In the genomic region with DNA sequence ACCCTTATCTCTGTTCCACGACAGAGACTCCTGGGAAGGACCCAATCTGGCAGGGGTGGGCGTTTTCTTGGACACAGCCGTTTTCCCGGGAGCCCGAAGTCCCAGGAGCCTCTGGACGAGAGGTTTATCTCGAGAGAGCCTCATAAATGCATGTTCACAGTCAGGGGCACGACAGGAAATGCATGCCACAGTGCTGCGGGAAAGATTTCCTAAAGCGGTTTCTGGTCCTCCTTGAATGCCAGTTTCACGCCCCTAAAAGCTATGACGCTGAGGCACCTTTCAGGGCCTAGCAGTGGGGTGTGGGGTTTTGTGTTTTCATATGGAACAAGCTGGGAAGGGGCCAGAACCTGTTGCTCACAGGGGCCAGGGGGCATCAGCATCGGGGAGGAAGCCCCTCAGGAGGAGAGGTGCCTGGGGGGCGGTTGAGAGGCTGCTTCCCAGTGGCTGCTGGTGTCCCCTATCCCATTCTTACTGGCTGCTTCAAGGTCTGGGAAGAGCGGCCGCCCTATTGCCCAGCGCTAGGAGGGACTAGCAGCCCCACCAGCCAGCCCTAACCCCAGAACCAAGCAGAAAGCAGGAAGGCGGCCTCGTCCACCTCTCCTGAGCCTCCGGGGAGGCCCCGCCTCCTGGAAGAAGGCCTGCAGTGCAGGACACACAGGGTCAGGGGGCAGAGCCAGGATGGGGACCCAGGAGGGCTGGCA, we compare ENCODE assay signal across 17 cellular contexts.
DNase-seq lines count a peak whose midpoint lies in the region; ATAC-seq and TF ChIP-seq lines count a peak whose summit lies in the region.
"Had no signal": no experiment of that assay in that cellular context is flagged by ENCODE, and none has a peak within 500 bp of the region (broad histone marks: within the 10 kb centered on the region; RNA-seq: fewer than 3 reads in every experiment).

No MANE protein-coding gene starts in this region.

- H3K9ac ChIP-seq in BLaER1 treated with 17β-estradiol and CSF1 and Interleukin-3, amounts not matched to agents 10 nM and 100 nM, result peak overlapping the region in 10 of 11 experiments; percentile 6 to 67 (median 40); a peak in 16 of 22 replicates
- peak overlapping the region; percentile 55 for H3K9ac ChIP-seq in HUES6 (ENCODE audit: low read length)
- no peak overlapping the region for H3K9ac ChIP-seq in mesenchymal stem cell (ENCODE audit: low read length)

- peak overlapping the region; percentile 78 to 98 (median 93) for H3K4me2 ChIP-seq in BLaER1 treated with 17β-estradiol and CSF1 and Interleukin-3, amounts not matched to agents 10 nM and 100 nM
- H3K4me2 ChIP-seq in mesenchymal stem cell (ENCODE audit: low read length, poor library complexity, severe bottlenecking), result no peak overlapping the region

- no peaks in the 10 kb centered on the region for H3K9me3 ChIP-seq in BLaER1 treated with 17β-estradiol and CSF1 and Interleukin-3, amounts not matched to agents 10 nM and 100 nM (replicated peaks in 1 of 11)
- H3K9me3 ChIP-seq in HUES6 (ENCODE audit: control insufficient read depth, insufficient read depth, low read depth, low read length) (no peaks in the 10 kb centered on the region), body of pancreas (no peaks in the 10 kb centered on the region), mesenchymal stem cell (ENCODE audit: control insufficient read depth, low read length) (no peaks in the 10 kb centered on the region)
- H3K9me3 ChIP-seq: mucosa of descending colon, SJSA1, testis had no signal

- H2BK12ac ChIP-seq in mesenchymal stem cell (ENCODE audit: low read length in 2 of 2), result peak overlapping the region; percentile 11 to 65

- peak overlapping the region in 5 of 10 experiments; percentile 2 to 42 (median 10); a peak in 4 of 20 replicates for H3K4me3 ChIP-seq in BLaER1 treated with 17β-estradiol and CSF1 and Interleukin-3, amounts not matched to agents 10 nM and 100 nM
- H3K4me3 ChIP-seq in HUES6 (ENCODE audit: low read depth, low read length) (no peak overlapping the region), body of pancreas (no peak overlapping the region), mesenchymal stem cell (ENCODE audit: insufficient read depth in 1 of 2, low read depth in 1 of 2, low read length in 2 of 2) (no peak overlapping the region)
- H3K4me3 ChIP-seq: dorsolateral prefrontal cortex, mucosa of descending colon, SJSA1, testis had no signal

- H3K79me1 ChIP-seq in mesenchymal stem cell (replicated peaks; ENCODE audit: low read length, poor library complexity, severe bottlenecking), result peaks cover 24% of the 10 kb centered on the region

- ATAC-seq in body of pancreas, result no peak
- ATAC-seq in HG03025 (IDR thresholded peaks at IDR 0.05; ENCODE audit: low FRiP score, unreplicated experiment), result no peak
- ATAC-seq in HG03196 (IDR thresholded peaks at IDR 0.05; ENCODE audit: unreplicated experiment), result no peak
- ATAC-seq in HG03571 (IDR thresholded peaks at IDR 0.05; ENCODE audit: unreplicated experiment), result no peak
- ATAC-seq: mucosa of descending colon had no signal

- H3K18ac ChIP-seq in mesenchymal stem cell (ENCODE audit: low read depth in 1 of 2, low read length in 2 of 2), result peak overlapping the region; percentile 56 to 65

- peak overlapping the region; percentile 53 for H2AK5ac ChIP-seq in mesenchymal stem cell (ENCODE audit: low read length, severe bottlenecking)

- peaks cover 0 to 27% (median 0%) of the 10 kb centered on the region in 11 experiments; a peak in 7 of 22 replicates for H3K36me3 ChIP-seq in BLaER1 treated with 17β-estradiol and CSF1 and Interleukin-3, amounts not matched to agents 10 nM and 100 nM
- H3K36me3 ChIP-seq in HUES6 (ENCODE audit: control insufficient read depth, insufficient read depth, low read length) (peaks cover 16% of the 10 kb centered on the region; the same call in 1 of the 2 replicates), body of pancreas (replicated peaks in 1 of 2; ENCODE audit: insufficient read depth in 1 of 2, low read depth in 2 of 2) (peaks cover 0 to 6% of the 10 kb centered on the region in 2 donors), mesenchymal stem cell (ENCODE audit: control insufficient read depth in 1 of 2, insufficient read depth in 2 of 2, low read depth in 1 of 2, low read length in 2 of 2) (peaks cover 42 to 71% of the 10 kb centered on the region in 2 experiments)

- peak overlapping the region; percentile 45 for H2BK15ac ChIP-seq in mesenchymal stem cell (ENCODE audit: low read depth, poor library complexity, severe bottlenecking)

- DNase-seq in body of pancreas (peak in 2 of 4 donors; percentile 28 to 59), mesenchymal stem cell (peak; percentile 36), NCI-H345 (lab: John Stamatoyannopoulos, UW) (no peak)
- DNase-seq: activated CD4-positive, alpha-beta T cell treated with anti-CD3 and anti-CD28 coated beads, Interleukin-2, amount 50 U/mL, for 4 hours; AML-193; DMS53; dorsolateral prefrontal cortex; mucosa of descending colon; NCI-H1105; NCI-H2227 treated with DMSO at 0.1 percent for 48 hours; testis had no signal

- no peak overlapping the region for H2AFZ ChIP-seq in mesenchymal stem cell (ENCODE audit: low read depth, low read length)

- TF ChIP-seq POLR2A in body of pancreas (IDR thresholded peaks at IDR 0.05), result no peak

- WGBS in body of pancreas, 2 donors, result 50 to 76% methylated on average over 10 to 21 of the region's 21 CpGs
- 44% methylated on average over 21 of the region's 21 CpGs for WGBS in mesenchymal stem cell

- H3K4ac ChIP-seq in mesenchymal stem cell (ENCODE audit: low read depth in 1 of 2, low read length in 2 of 2), result peak overlapping the region in 1 of 2 experiments; percentile 66

- H4K20me1 ChIP-seq in BLaER1 treated with 17β-estradiol and CSF1 and Interleukin-3, amounts not matched to agents 10 nM and 100 nM, result peaks cover 90 to 100% (median 98%) of the 10 kb centered on the region in 11 experiments

- no peak overlapping the region for H2BK5ac ChIP-seq in mesenchymal stem cell (ENCODE audit: low read depth, low read length, poor library complexity, severe bottlenecking)

- peaks cover 0 to 14% (median 0%) of the 10 kb centered on the region in 11 experiments; a peak in 3 of 22 replicates for H3K27me3 ChIP-seq in BLaER1 treated with 17β-estradiol and CSF1 and Interleukin-3, amounts not matched to agents 10 nM and 100 nM
- no peaks in the 10 kb centered on the region for H3K27me3 ChIP-seq in HUES6 (ENCODE audit: control insufficient read depth, insufficient read depth, low read length)
- no peaks in the 10 kb centered on the region for H3K27me3 ChIP-seq in body of pancreas
- no peaks in the 10 kb centered on the region for H3K27me3 ChIP-seq in mesenchymal stem cell (ENCODE audit: control insufficient read depth in 1 of 2, insufficient read depth in 1 of 2, low read length in 2 of 2)
- H3K27me3 ChIP-seq: dorsolateral prefrontal cortex, SJSA1, testis had no signal

- TF ChIP-seq CTCF in body of pancreas (IDR thresholded peaks at IDR 0.05), result no peak

- no peak overlapping the region for H2BK120ac ChIP-seq in mesenchymal stem cell (ENCODE audit: low read depth, low read length)

- H3K14ac ChIP-seq in mesenchymal stem cell (ENCODE audit: low read length in 2 of 2), result no peak overlapping the region

- no peak overlapping the region for H3K23ac ChIP-seq in mesenchymal stem cell (ENCODE audit: low read length in 2 of 2)

- intact Hi-C loops in body of pancreas (cut with DNase I), result no loop called here

- H4K8ac ChIP-seq in mesenchymal stem cell (ENCODE audit: low read length), result peak overlapping the region; percentile 59

- peak overlapping the region in 9 of 11 experiments; percentile 1 to 74 (median 54); a peak in 17 of 22 replicates for H3K27ac ChIP-seq in BLaER1 treated with 17β-estradiol and CSF1 and Interleukin-3, amounts not matched to agents 10 nM and 100 nM
- peak overlapping the region; percentile 89 for H3K27ac ChIP-seq in HUES6 (ENCODE audit: low read depth, low read length)
- H3K27ac ChIP-seq in body of pancreas, result peak overlapping the region; percentile 69 to 87 (median 84)
- H3K27ac ChIP-seq in mesenchymal stem cell (ENCODE audit: low read length, poor library complexity, severe bottlenecking), result no peak overlapping the region
- H3K27ac ChIP-seq: SJSA1 had no signal

- peak overlapping the region; percentile 4 for H4K91ac ChIP-seq in mesenchymal stem cell (ENCODE audit: low read length)

- peaks cover 90 to 100% (median 98%) of the 10 kb centered on the region in 10 experiments for H3K4me1 ChIP-seq in BLaER1 treated with 17β-estradiol and CSF1 and Interleukin-3, amounts not matched to agents 10 nM and 100 nM
- H3K4me1 ChIP-seq in HUES6 (ENCODE audit: control insufficient read depth, insufficient read depth, low read length) (peaks cover 85% of the 10 kb centered on the region), body of pancreas (peaks cover 60% of the 10 kb centered on the region), mesenchymal stem cell (ENCODE audit: control insufficient read depth, insufficient read depth, low read depth, low read length) (peaks cover 50% of the 10 kb centered on the region)
- H3K4me1 ChIP-seq: SJSA1 had no signal
